Comparison of ENCODE assay signal across 15 cellular contexts in genomic region chr12:43011383-43011926, GRCh38.
DNase-seq lines count a peak whose midpoint lies in the region; ATAC-seq and TF ChIP-seq lines count a peak whose summit lies in the region.
"Had no signal": no experiment of that assay in that cellular context is flagged by ENCODE, and none has a peak within 500 bp of the region (broad histone marks: within the 10 kb centered on the region; RNA-seq: fewer than 3 reads in every experiment).

No MANE protein-coding gene starts in this region.

- DNase-seq in inferior parietal cortex (ENCODE audit: extremely low spot score) = no peak
- DNase-seq in NCI-H1048 (lab: John Stamatoyannopoulos, UW) = no peak
- no peak for DNase-seq in T-helper 2 cell treated with Interferon-gamma antibody and Interleukin-4, amounts not matched to agents 5 μg/mL and 100 μg/mL, for 36 hours (ENCODE audit: low spot score)
- DNase-seq in psoas muscle = no peak
- DNase-seq: activated CD4-positive, alpha-beta T cell treated with anti-CD3 and anti-CD28 coated beads, Interleukin-2, amount 10 ng/mL, durations not matched to agents 7 days and 5 days; activated naive CD8-positive, alpha-beta T cell treated with anti-CD3 and anti-CD28 coated beads, Interleukin-2, amount 10 ng/mL, durations not matched to agents 7 days and 5 days; heart right ventricle; midbrain; NCI-H187 treated with DMSO at 0.1 percent for 48 hours; small intestine had no signal

- H3K27ac Mint-ChIP-seq in T-helper 2 cell treated with Interferon-gamma antibody and Interleukin-4, amounts not matched to agents 5 μg/mL and 100 μg/mL, for 36 hours = no peak overlapping the region
- H3K27ac Mint-ChIP-seq: activated CD4-positive, alpha-beta T cell treated with anti-CD3 and anti-CD28 coated beads, Interleukin-2, amount 10 ng/mL, durations not matched to agents 7 days and 5 days; activated naive CD8-positive, alpha-beta T cell treated with anti-CD3 and anti-CD28 coated beads, Interleukin-2, amount 10 ng/mL, durations not matched to agents 7 days and 5 days had no signal

- H3K4me1 ChIP-seq in KMS-11 (ENCODE audit: low read depth, poor library complexity, severe bottlenecking) = peaks cover 24% of the 10 kb centered on the region
- no peaks in the 10 kb centered on the region for H3K4me1 ChIP-seq in psoas muscle

- H3K27me3 ChIP-seq in KMS-11 (ENCODE audit: insufficient read depth, low read depth) (no peaks in the 10 kb centered on the region), psoas muscle (ENCODE audit: insufficient read depth in 3 of 3, low read length in 2 of 3) (no peaks in the 10 kb centered on the region)
- H3K27me3 ChIP-seq: heart right ventricle had no signal

- H3K27ac ChIP-seq in KMS-11 (peak overlapping the region; percentile 23; the same call in 1 of the 2 replicates), psoas muscle (no peak overlapping the region)
- H3K27ac ChIP-seq: heart right ventricle, HL-60 had no signal

- H3K4me3 ChIP-seq in KMS-11 (IDR thresholded peaks at IDR 0.05; ENCODE audit: insufficient read depth, low read depth, low read length) (no peak overlapping the region), psoas muscle (no peak overlapping the region)
- H3K4me3 ChIP-seq: heart right ventricle had no signal

- no peaks in the 10 kb centered on the region for H3K27me3 Mint-ChIP-seq in T-helper 2 cell treated with Interferon-gamma antibody and Interleukin-4, amounts not matched to agents 5 μg/mL and 100 μg/mL, for 36 hours (ENCODE audit: low read depth)
- H3K27me3 Mint-ChIP-seq: activated CD4-positive, alpha-beta T cell treated with anti-CD3 and anti-CD28 coated beads, Interleukin-2, amount 10 ng/mL, durations not matched to agents 7 days and 5 days; activated naive CD8-positive, alpha-beta T cell treated with anti-CD3 and anti-CD28 coated beads, Interleukin-2, amount 10 ng/mL, durations not matched to agents 7 days and 5 days had no signal

- TF ChIP-seq CTCF in KMS-11 (conservative IDR thresholded peaks at IDR 0.05; ENCODE audit: low read depth, low read length) = no peak
- no peak for TF ChIP-seq CTCF in psoas muscle (IDR thresholded peaks at IDR 0.05)

- no peaks in the 10 kb centered on the region for H3K9me3 ChIP-seq in psoas muscle
- H3K9me3 ChIP-seq: heart right ventricle had no signal

- H3K36me3 ChIP-seq in KMS-11 (ENCODE audit: insufficient read depth) = no peaks in the 10 kb centered on the region
- H3K36me3 ChIP-seq in psoas muscle (ENCODE audit: insufficient read depth in 1 of 2, low read depth in 1 of 2) = no peaks in the 10 kb centered on the region
- H3K36me3 ChIP-seq: heart right ventricle had no signal

- no peaks in the 10 kb centered on the region for H3K9me3 Mint-ChIP-seq in T-helper 2 cell treated with Interferon-gamma antibody and Interleukin-4, amounts not matched to agents 5 μg/mL and 100 μg/mL, for 36 hours
- H3K9me3 Mint-ChIP-seq: activated CD4-positive, alpha-beta T cell treated with anti-CD3 and anti-CD28 coated beads, Interleukin-2, amount 10 ng/mL, durations not matched to agents 7 days and 5 days had no signal

- H3K9ac ChIP-seq in KMS-11 = no peak overlapping the region

- H3K4me1 Mint-ChIP-seq in T-helper 2 cell treated with Interferon-gamma antibody and Interleukin-4, amounts not matched to agents 5 μg/mL and 100 μg/mL, for 36 hours (ENCODE audit: low read depth) = no peaks in the 10 kb centered on the region
- H3K4me1 Mint-ChIP-seq: activated CD4-positive, alpha-beta T cell treated with anti-CD3 and anti-CD28 coated beads, Interleukin-2, amount 10 ng/mL, durations not matched to agents 7 days and 5 days; activated naive CD8-positive, alpha-beta T cell treated with anti-CD3 and anti-CD28 coated beads, Interleukin-2, amount 10 ng/mL, durations not matched to agents 7 days and 5 days had no signal

- no peaks in the 10 kb centered on the region for H3K36me3 Mint-ChIP-seq in T-helper 2 cell treated with Interferon-gamma antibody and Interleukin-4, amounts not matched to agents 5 μg/mL and 100 μg/mL, for 36 hours (ENCODE audit: low read depth)
- H3K36me3 Mint-ChIP-seq: activated naive CD8-positive, alpha-beta T cell treated with anti-CD3 and anti-CD28 coated beads, Interleukin-2, amount 10 ng/mL, durations not matched to agents 7 days and 5 days had no signal

- H4K20me1 ChIP-seq in KMS-11 (ENCODE audit: insufficient read depth) = no peaks in the 10 kb centered on the region

- no peaks in the 10 kb centered on the region for H3K79me2 ChIP-seq in KMS-11 (ENCODE audit: insufficient read depth, low read depth)

- intact Hi-C loops in psoas muscle (cut with DNase I) = no loop called here

- H2AFZ ChIP-seq in KMS-11 (ENCODE audit: low read depth) = no peak overlapping the region

- peak; percentile 98 for ATAC-seq in GM18498 (IDR thresholded peaks at IDR 0.05; ENCODE audit: unreplicated experiment)
- peak; percentile 76 for ATAC-seq in GM19455 (IDR thresholded peaks at IDR 0.05; ENCODE audit: unreplicated experiment)
- ATAC-seq in HG02943 (IDR thresholded peaks at IDR 0.05; ENCODE audit: low read depth, unreplicated experiment) = peak; percentile 89
- ATAC-seq in psoas muscle = no peak
- ATAC-seq: heart right ventricle had no signal

- H3K4me2 ChIP-seq in KMS-11 = peak overlapping the region; percentile 26

- WGBS in psoas muscle, 3 donors = 50 to 60% (median 55%) methylated on average over 2 of the region's 2 CpGs

- H3K4me3 Mint-ChIP-seq in T-helper 2 cell treated with Interferon-gamma antibody and Interleukin-4, amounts not matched to agents 5 μg/mL and 100 μg/mL, for 36 hours = no peak overlapping the region
- H3K4me3 Mint-ChIP-seq: activated CD4-positive, alpha-beta T cell treated with anti-CD3 and anti-CD28 coated beads, Interleukin-2, amount 10 ng/mL, durations not matched to agents 7 days and 5 days; activated naive CD8-positive, alpha-beta T cell treated with anti-CD3 and anti-CD28 coated beads, Interleukin-2, amount 10 ng/mL, durations not matched to agents 7 days and 5 days had no signal

Comparison
In these comparisons a context has a peak if more than half of its experiments do, and no peak if none do; other contexts are left out.
1. ATAC-seq: peak in GM18498 (single experiment), GM19455 (single experiment) and HG02943 (single experiment); none in psoas muscle (0 of 4).